In the genomic region with DNA sequence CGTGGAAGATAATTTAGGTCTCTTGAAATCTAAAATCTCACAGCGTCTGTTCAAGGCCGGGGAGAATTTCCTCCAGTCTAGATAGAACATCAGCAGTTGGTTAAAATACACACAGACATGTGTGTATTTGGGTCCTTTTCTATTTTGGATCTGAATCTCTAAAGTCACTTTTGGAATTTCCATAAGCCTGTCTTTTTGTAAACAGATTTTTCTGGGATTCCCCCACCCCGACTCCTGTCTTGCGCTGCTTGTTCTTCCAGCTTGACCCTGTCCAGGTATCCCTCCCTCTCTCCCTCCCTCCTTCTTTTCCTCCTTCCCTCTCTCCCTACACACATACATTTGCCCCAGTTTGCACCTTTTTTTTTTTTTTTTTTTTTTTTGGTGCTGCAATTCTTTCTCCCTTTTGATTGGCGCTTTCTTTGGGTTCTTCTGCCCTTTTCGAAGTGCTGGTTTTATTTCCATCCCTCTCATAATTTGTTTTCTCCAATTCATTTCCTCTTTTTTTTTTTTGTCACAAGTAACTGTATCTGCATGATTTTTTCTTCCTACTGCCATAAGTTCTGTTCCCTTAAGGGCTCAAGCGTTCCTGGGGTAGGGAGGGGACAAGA, we compare ENCODE assay signal across 8 cellular contexts.
DNase-seq lines count a peak whose midpoint lies in the region; ATAC-seq and TF ChIP-seq lines count a peak whose summit lies in the region.

No MANE protein-coding gene starts in this region.

- WGBS in hepatocyte (ENCODE audit: low lambda C conversion rate, missing lambda C conversion rate) = 33% methylated on average over 8 of the region's 8 CpGs

- H4K20me1 ChIP-seq in hepatocyte (ENCODE audit: insufficient read depth, poor library complexity, severe bottlenecking) = no peaks in the 10 kb centered on the region

- peak overlapping the region; percentile 71 for H2AFZ ChIP-seq in hepatocyte

- no peak for DNase-seq in activated CD4-positive, alpha-beta T cell treated with anti-CD3 and anti-CD28 coated beads, Interleukin-2, amount 10 ng/mL, durations not matched to agents 24 days and 14 days
- DNase-seq in activated CD4-positive, alpha-beta T cell treated with anti-CD3 and anti-CD28 coated beads, Interleukin-2, amount 50 U/mL, for 4 hours = no peak
- no peak for DNase-seq in hepatocyte (ENCODE audit: low spot score)
- no peak for DNase-seq in stimulated activated effector memory CD8-positive, alpha-beta T cell treated with anti-CD3 and anti-CD28 coated beads, Interleukin-12 subunit alpha, Interleukin-12 subunit beta, amount 100 ng/mL, for 72 hours (ENCODE audit: low spot score in 2 of 2)
- DNase-seq in NCI-H446 (lab: John Stamatoyannopoulos, UW) = no peak
- no peak for DNase-seq in stimulated activated naive CD4-positive, alpha-beta T cell (lab: John Stamatoyannopoulos, UW)
- no peak for DNase-seq in NCI-H510A treated with DMSO at 0.1 percent for 48 hours (lab: John Stamatoyannopoulos, UW)

- peak overlapping the region; percentile 80 for H3K27ac Mint-ChIP-seq in activated CD4-positive, alpha-beta T cell treated with anti-CD3 and anti-CD28 coated beads, Interleukin-2, amount 10 ng/mL, durations not matched to agents 24 days and 14 days
- peak overlapping the region; percentile 82 for H3K27ac Mint-ChIP-seq in stimulated activated effector memory CD8-positive, alpha-beta T cell treated with anti-CD3 and anti-CD28 coated beads, Interleukin-12 subunit alpha, Interleukin-12 subunit beta, amount 100 ng/mL, for 72 hours

- H3K9me2 ChIP-seq in hepatocyte (replicated peaks; ENCODE audit: insufficient read depth) = no peaks in the 10 kb centered on the region

- peak overlapping the region; percentile 76 for H3K4me2 ChIP-seq in hepatocyte

- H3K4me3 Mint-ChIP-seq in activated CD4-positive, alpha-beta T cell treated with anti-CD3 and anti-CD28 coated beads, Interleukin-2, amount 10 ng/mL, durations not matched to agents 24 days and 14 days = peak overlapping the region; percentile 92
- H3K4me3 Mint-ChIP-seq in stimulated activated effector memory CD8-positive, alpha-beta T cell treated with anti-CD3 and anti-CD28 coated beads, Interleukin-12 subunit alpha, Interleukin-12 subunit beta, amount 100 ng/mL, for 72 hours = peak overlapping the region; percentile 74

- peak overlapping the region; percentile 68 for H3K4me3 ChIP-seq in WI38 (ENCODE audit: low read depth, low read length)
- H3K4me3 ChIP-seq in hepatocyte = peak overlapping the region; percentile 51

- ATAC-seq in stimulated activated effector memory CD8-positive, alpha-beta T cell treated with anti-CD3 and anti-CD28 coated beads, Interleukin-12 subunit alpha, Interleukin-12 subunit beta, amount 100 ng/mL, for 72 hours = no peak

- H3K27me3 ChIP-seq in hepatocyte = no peaks in the 10 kb centered on the region

- no peaks in the 10 kb centered on the region for H3K36me3 Mint-ChIP-seq in activated CD4-positive, alpha-beta T cell treated with anti-CD3 and anti-CD28 coated beads, Interleukin-2, amount 10 ng/mL, durations not matched to agents 24 days and 14 days (ENCODE audit: low read depth)
- H3K36me3 Mint-ChIP-seq in stimulated activated effector memory CD8-positive, alpha-beta T cell treated with anti-CD3 and anti-CD28 coated beads, Interleukin-12 subunit alpha, Interleukin-12 subunit beta, amount 100 ng/mL, for 72 hours = no peaks in the 10 kb centered on the region

- peaks cover 37% of the 10 kb centered on the region for H3K4me1 Mint-ChIP-seq in activated CD4-positive, alpha-beta T cell treated with anti-CD3 and anti-CD28 coated beads, Interleukin-2, amount 10 ng/mL, durations not matched to agents 24 days and 14 days
- peaks cover 17% of the 10 kb centered on the region for H3K4me1 Mint-ChIP-seq in stimulated activated effector memory CD8-positive, alpha-beta T cell treated with anti-CD3 and anti-CD28 coated beads, Interleukin-12 subunit alpha, Interleukin-12 subunit beta, amount 100 ng/mL, for 72 hours

- H3K27ac ChIP-seq in hepatocyte = peak overlapping the region; percentile 98

- no peaks in the 10 kb centered on the region for H3K36me3 ChIP-seq in hepatocyte (replicated peaks; ENCODE audit: insufficient read depth, low read depth)

- H3K9me3 ChIP-seq in hepatocyte (ENCODE audit: low read depth) = no peaks in the 10 kb centered on the region

- peaks cover 30% of the 10 kb centered on the region for H3K4me1 ChIP-seq in hepatocyte (ENCODE audit: insufficient read depth)

- no peaks in the 10 kb centered on the region for H3K9me3 Mint-ChIP-seq in activated CD4-positive, alpha-beta T cell treated with anti-CD3 and anti-CD28 coated beads, Interleukin-2, amount 10 ng/mL, durations not matched to agents 24 days and 14 days
- H3K9me3 Mint-ChIP-seq in stimulated activated effector memory CD8-positive, alpha-beta T cell treated with anti-CD3 and anti-CD28 coated beads, Interleukin-12 subunit alpha, Interleukin-12 subunit beta, amount 100 ng/mL, for 72 hours = no peaks in the 10 kb centered on the region

- intact Hi-C loops in activated CD4-positive, alpha-beta T cell treated with anti-CD3 and anti-CD28 coated beads, Interleukin-2, amount 10 ng/mL, durations not matched to agents 24 days and 14 days (cut with micrococcal nuclease) = loop anchor here (5.0 kb wide), 1 partner anchor 246 kb away; a partner anchor contains a TSS

- H3K27me3 Mint-ChIP-seq in activated CD4-positive, alpha-beta T cell treated with anti-CD3 and anti-CD28 coated beads, Interleukin-2, amount 10 ng/mL, durations not matched to agents 24 days and 14 days = peaks cover 2% of the 10 kb centered on the region

- no peaks in the 10 kb centered on the region for H3K79me2 ChIP-seq in hepatocyte

- TF ChIP-seq CTCF in WI38 (IDR thresholded peaks at IDR 0.05; ENCODE audit: low read depth, low read length) = no peak
- TF ChIP-seq CTCF in hepatocyte (IDR thresholded peaks at IDR 0.05; ENCODE audit: poor library complexity) = no peak
